ENCODE assay signal across 1 cellular context in genomic region chr19:34673590-34673989, GRCh38.
TF ChIP-seq lines count a peak whose summit lies in the region.

No MANE protein-coding gene starts in this region.

TF ChIP-seq in HepG2, 621 proteins besides CTCF, POLR2A, EP300 and RAD21 (continued from another document and continues in another):
- TF ChIP-seq THAP9 (CRISPR knock-in tag; IDR thresholded peaks at IDR 0.05; ENCODE audit: borderline replicate concordance): no peak
- no peak for TF ChIP-seq KDM1A (CRISPR knock-in tag; IDR thresholded peaks at IDR 0.05)
- peak; percentile 62; the same call in 1 of the 2 replicates for TF ChIP-seq WIZ (CRISPR knock-in tag; IDR thresholded peaks at IDR 0.05)
- TF ChIP-seq SRSF4 (IDR thresholded peaks at IDR 0.05; ENCODE audit: low read depth, low read length, poor library complexity, severe bottlenecking): no peak
- no peak for TF ChIP-seq ZNF616 (CRISPR knock-in tag; IDR thresholded peaks at IDR 0.05; ENCODE audit: low read depth)
- TF ChIP-seq ZBTB2 (CRISPR knock-in tag; IDR thresholded peaks at IDR 0.05; ENCODE audit: low read depth): no peak
- TF ChIP-seq MTA1 (CRISPR knock-in tag; IDR thresholded peaks at IDR 0.05; ENCODE audit: borderline replicate concordance): no peak
- no peak for TF ChIP-seq ZNF275 (CRISPR knock-in tag; IDR thresholded peaks at IDR 0.05; ENCODE audit: borderline replicate concordance)
- TF ChIP-seq MYC (CRISPR knock-in tag; IDR thresholded peaks at IDR 0.05; ENCODE audit: borderline replicate concordance): no peak
- TF ChIP-seq POGK (CRISPR knock-in tag; conservative IDR thresholded peaks at IDR 0.05): no peak
- TF ChIP-seq ASH2L (IDR thresholded peaks at IDR 0.05; ENCODE audit: insufficient read length, low read depth, low read length): peak; percentile 75
- no peak for TF ChIP-seq BCL3 (CRISPR knock-in tag; IDR thresholded peaks at IDR 0.05)
- no peak for TF ChIP-seq MZF1 (CRISPR knock-in tag; IDR thresholded peaks at IDR 0.05; ENCODE audit: borderline replicate concordance)
- TF ChIP-seq MBD4 (IDR thresholded peaks at IDR 0.05; ENCODE audit: borderline replicate concordance, low read length): no peak
- no peak for TF ChIP-seq ZNF7 (CRISPR knock-in tag; IDR thresholded peaks at IDR 0.05)
- TF ChIP-seq HNRNPLL (IDR thresholded peaks at IDR 0.05; ENCODE audit: low read depth, low read length, poor library complexity, severe bottlenecking): no peak
- TF ChIP-seq ZNF138 (CRISPR knock-in tag; IDR thresholded peaks at IDR 0.05; ENCODE audit: low read depth): no peak
- no peak for TF ChIP-seq ZNF883 (CRISPR knock-in tag; IDR thresholded peaks at IDR 0.05; ENCODE audit: not compliant biosample characterization)
- no peak for TF ChIP-seq AGO1 (IDR thresholded peaks at IDR 0.05; ENCODE audit: low read depth, low read length, poor library complexity, severe bottlenecking)
- TF ChIP-seq SRF (IDR thresholded peaks at IDR 0.05; ENCODE audit: low read depth, low read length): no peak
- TF ChIP-seq ZFYVE20 (CRISPR knock-in tag; IDR thresholded peaks at IDR 0.05; ENCODE audit: borderline replicate concordance, low read depth): no peak
- peak; percentile 50; the same call in 1 of the 2 replicates for TF ChIP-seq ATF2 (CRISPR knock-in tag; IDR thresholded peaks at IDR 0.05)
- no peak for TF ChIP-seq AKAP8 (CRISPR knock-in tag; IDR thresholded peaks at IDR 0.05)
- no peak for TF ChIP-seq ZNF530 (CRISPR knock-in tag; IDR thresholded peaks at IDR 0.05; ENCODE audit: low read depth)
- TF ChIP-seq ZEB1 (IDR thresholded peaks at IDR 0.05; ENCODE audit: insufficient replicate concordance, low read depth): no peak
- no peak for TF ChIP-seq ZNF878 (CRISPR knock-in tag; IDR thresholded peaks at IDR 0.05)
- peak; percentile 80; the same call in 1 of the 2 replicates for TF ChIP-seq FOXK1 (CRISPR knock-in tag; IDR thresholded peaks at IDR 0.05; ENCODE audit: borderline replicate concordance, low read depth)
- TF ChIP-seq MIER2 (CRISPR knock-in tag; IDR thresholded peaks at IDR 0.05): 0 out of 2 replicates have a peak, but pooled peaks have one; percentile 39
- no peak for TF ChIP-seq TSC22D2 (CRISPR knock-in tag; IDR thresholded peaks at IDR 0.05; ENCODE audit: borderline replicate concordance)
- no peak for TF ChIP-seq ZNF496 (CRISPR knock-in tag; IDR thresholded peaks at IDR 0.05; ENCODE audit: insufficient replicate concordance)
- TF ChIP-seq U2AF2 (IDR thresholded peaks at IDR 0.05; ENCODE audit: low read depth, low read length): no peak
- TF ChIP-seq ZNF609 (CRISPR knock-in tag; IDR thresholded peaks at IDR 0.05; ENCODE audit: borderline replicate concordance): no peak
- no peak for TF ChIP-seq ADNP (CRISPR knock-in tag; IDR thresholded peaks at IDR 0.05)
- TF ChIP-seq NCOR1 (IDR thresholded peaks at IDR 0.05; ENCODE audit: borderline replicate concordance, low read length): peak; percentile 95
- TF ChIP-seq HCFC1 (IDR thresholded peaks at IDR 0.05; ENCODE audit: low read depth, low read length): no peak
- no peak for TF ChIP-seq MXD3 (CRISPR knock-in tag; IDR thresholded peaks at IDR 0.05)
- no peak for TF ChIP-seq FUBP1 (CRISPR knock-in tag; IDR thresholded peaks at IDR 0.05; ENCODE audit: borderline replicate concordance)
- no peak for TF ChIP-seq BCLAF1 (IDR thresholded peaks at IDR 0.05)
